Comparison of ENCODE assay signal across 23 cellular contexts in genomic region chr6:135189344-135189743, GRCh38. TPM values are rescaled to one million over a fixed set of nuclear protein-coding genes. Genes with fewer than 3 reads are reported as not detected.
DNase-seq lines count a peak whose midpoint lies in the region; ATAC-seq and TF ChIP-seq lines count a peak whose summit lies in the region.
"Had no signal": no experiment of that assay in that cellular context is flagged by ENCODE, and none has a peak within 500 bp of the region (broad histone marks: within the 10 kb centered on the region; RNA-seq: fewer than 3 reads in every experiment).

No MANE protein-coding gene starts in this region.

- ATAC-seq in GM21360 (IDR thresholded peaks at IDR 0.05; ENCODE audit: unreplicated experiment) (no peak), GM18861 (IDR thresholded peaks at IDR 0.05; ENCODE audit: unreplicated experiment) (no peak)
- ATAC-seq: A549, HepG2, PC-3, SK-N-SH treated with all-trans-retinoic acid at 6 μM for 48 hours, T-cell had no signal

- no peaks in the 10 kb centered on the region for H3K27me3 ChIP-seq in BLaER1

- H3K4me1 Mint-ChIP-seq in osteocyte (ENCODE audit: unreplicated experiment), result no peaks in the 10 kb centered on the region

- H3K36me3 ChIP-seq in BLaER1, result peaks cover 94% of the 10 kb centered on the region

- no peaks in the 10 kb centered on the region for H3K9me3 Mint-ChIP-seq in osteocyte (ENCODE audit: unreplicated experiment)
- H3K9me3 Mint-ChIP-seq: T-cell had no signal

- H3K4me3 Mint-ChIP-seq in osteocyte (ENCODE audit: unreplicated experiment), result no peak overlapping the region
- H3K4me3 Mint-ChIP-seq: T-cell had no signal

- peak overlapping the region; percentile 49; the same call in 1 of the 2 replicates for H3K9ac ChIP-seq in BLaER1

- peaks cover 100% of the 10 kb centered on the region for H4K20me1 ChIP-seq in BLaER1

- H3K4me1 ChIP-seq in BLaER1, result peaks cover 93% of the 10 kb centered on the region
- H3K4me1 ChIP-seq: A549 had no signal

- no peak overlapping the region for H3K27ac Mint-ChIP-seq in osteocyte (ENCODE audit: unreplicated experiment)
- H3K27ac Mint-ChIP-seq: T-cell had no signal

- peak overlapping the region; percentile 69 for H3K4me2 ChIP-seq in BLaER1
- H3K4me2 ChIP-seq: A549 had no signal

- no peak overlapping the region for H3K4me3 ChIP-seq in BLaER1
- H3K4me3 ChIP-seq: A549 had no signal

- DNase-seq in EH (ENCODE audit: low read depth) (peak; percentile 36), M059J (ENCODE audit: low read depth) (peak; percentile 52), myocyte (ENCODE audit: low read depth) (peak; percentile 21), osteocyte (ENCODE audit: extremely low spot score, unreplicated experiment) (no peak)
- DNase-seq: C1 segment of cervical spinal cord, DMS79, GOT3, NCI-H1105 treated with DMSO at 0.1 percent for 48 hours, NCI-H187, NCI-H2107, NCI-H2227 treated with DMSO at 0.1 percent for 48 hours, NCI-H524, NCI-H82, PC-3, SIG-M5, T-cell had no signal

- no peak for TF ChIP-seq CTCF in osteocyte (IDR thresholded peaks at IDR 0.05)

- H3K27ac ChIP-seq in BLaER1, result peak overlapping the region; percentile 60; the same call in 1 of the 2 replicates
- H3K27ac ChIP-seq: A549, RWPE1 had no signal

- H3K36me3 Mint-ChIP-seq in osteocyte (ENCODE audit: unreplicated experiment), result no peaks in the 10 kb centered on the region

- H3K9me3 ChIP-seq in BLaER1, result no peaks in the 10 kb centered on the region
- H3K9me3 ChIP-seq: A549 had no signal

- H3K27me3 Mint-ChIP-seq in osteocyte (ENCODE audit: unreplicated experiment), result no peaks in the 10 kb centered on the region
- H3K27me3 Mint-ChIP-seq: T-cell had no signal

RNA-seq across cellular contexts. Expression of gene MYB, which starts 8.2 kb away (rescaled TPM):
- 5.1 and 7.4 TPM in 2 replicates for total RNA-seq in M059J (2014; rRNA removed; shearing (Covaris generic))
- total RNA-seq in myocyte (0.21 TPM in 1 of 2 replicates, not detected in the other), osteocyte (0.83 and 0.86 TPM in 2 replicates)
- not detected for polyA plus RNA-seq in myocyte (2012)
